ENCODE assay signal across 8 cellular contexts in the genomic region with DNA sequence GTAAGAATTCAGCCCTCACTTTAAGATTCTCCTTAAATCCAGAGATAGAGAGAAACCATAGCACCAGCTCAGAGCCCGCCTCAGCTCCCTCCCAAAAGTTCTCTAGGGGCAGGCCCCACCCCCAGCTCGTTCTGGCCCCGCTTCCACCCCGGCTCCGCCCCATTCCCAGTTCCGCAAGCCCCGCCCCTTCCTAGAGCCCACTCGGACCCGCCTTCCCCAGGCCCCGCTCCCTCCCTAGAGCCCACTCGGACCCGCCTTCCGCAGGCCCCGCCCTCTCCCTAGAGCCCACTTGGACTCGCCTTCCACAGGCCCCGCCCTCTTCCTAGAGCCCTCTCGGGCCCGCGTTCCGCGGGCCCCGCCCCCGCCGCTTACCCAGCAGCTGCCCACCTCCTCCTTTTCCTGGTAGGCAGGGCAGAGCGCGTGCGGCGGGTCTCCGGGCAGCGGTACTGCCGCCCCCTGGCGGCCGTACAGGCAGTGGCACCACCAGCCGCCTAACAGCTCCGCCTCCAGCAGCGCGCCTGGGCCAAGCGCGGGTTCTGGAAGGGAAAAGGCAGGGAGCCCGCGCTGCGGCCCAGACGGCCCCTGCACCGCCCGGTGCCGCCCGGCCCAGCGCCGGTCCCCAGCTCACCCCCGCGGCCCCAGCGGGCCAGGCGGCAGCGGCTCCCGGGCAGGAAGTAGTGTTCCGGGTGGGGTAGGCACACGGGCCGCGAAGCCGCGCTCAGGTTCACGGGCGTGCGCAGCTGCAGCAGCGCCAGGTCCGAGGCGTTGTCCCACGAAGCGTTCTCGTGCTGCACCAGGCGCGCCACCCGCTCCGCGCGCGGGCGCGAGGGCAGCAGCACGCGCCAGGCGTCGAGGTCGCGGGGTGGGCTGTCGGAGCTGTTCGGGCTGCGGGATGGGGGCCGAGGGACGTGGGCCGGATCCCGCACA. TPM values are rescaled to one million over a fixed set of nuclear protein-coding genes. Genes with fewer than 3 reads are reported as not detected.
DNase-seq lines count a peak whose midpoint lies in the region; ATAC-seq and TF ChIP-seq lines count a peak whose summit lies in the region.

No MANE protein-coding gene starts in this region.

- H3K27ac Mint-ChIP-seq in T-helper 17 cell = peak overlapping the region; percentile 6

- peaks cover 10% of the 10 kb centered on the region for H3K27me3 Mint-ChIP-seq in T-helper 17 cell

- H3K4me1 ChIP-seq in right cardiac atrium (ENCODE audit: control insufficient read depth, insufficient read depth, low read length) = peaks cover 11% of the 10 kb centered on the region
- H3K4me1 ChIP-seq in vagina = peaks cover 39% of the 10 kb centered on the region

- H3K4me3 Mint-ChIP-seq in T-helper 17 cell = peak overlapping the region; percentile 68

- peaks cover 6% of the 10 kb centered on the region for H3K4me1 Mint-ChIP-seq in T-helper 17 cell

- H3K4me3 ChIP-seq in right cardiac atrium (ENCODE audit: low read length) (peak overlapping the region; percentile 26), vagina (peak overlapping the region; percentile 51 to 70)

- WGBS in right cardiac atrium = 3% methylated on average over 92 of the region's 92 CpGs

- intact Hi-C loops in right cardiac atrium (cut with DNase I) (loop anchor here in 1 of 4 donors (10.0 kb wide), 1 partner anchor 158 kb away; the partner anchor contains the start of gene HSD3B7), vagina (cut with DNase I) (loop anchor here (2.0 to 10.0 kb wide), 4 partner anchors 36 to 155 kb away; partner anchors contain the start of genes HSD3B7, PRSS53 and STX4)

- TF ChIP-seq POLR2A in vagina (IDR thresholded peaks at IDR 0.05) = peak in 1 of 2 donors; percentile 18

- no peaks in the 10 kb centered on the region for H3K36me3 Mint-ChIP-seq in T-helper 17 cell (ENCODE audit: low read depth)

- H3K9me3 ChIP-seq in T-helper 17 cell (ENCODE audit: control insufficient read depth, low read length, poor library complexity, severe bottlenecking) (no peaks in the 10 kb centered on the region), right cardiac atrium (ENCODE audit: control insufficient read depth, low read length) (no peaks in the 10 kb centered on the region), vagina (no peaks in the 10 kb centered on the region)

- peak overlapping the region; percentile 43 for H3K27ac ChIP-seq in right cardiac atrium (ENCODE audit: low read length)
- peak overlapping the region; percentile 87 for H3K27ac ChIP-seq in vagina

- TF ChIP-seq CTCF in vagina (IDR thresholded peaks at IDR 0.05) = peak; percentile 96 to 97 (median 97)

- DNase-seq in NCI-H1694 treated with DMSO at 0.1 percent for 48 hours (lab: John Stamatoyannopoulos, UW) (peak; percentile 91), T-helper 17 cell (peak; percentile 89 to 96 (median 95)), anterior cingulate cortex (lab: John Stamatoyannopoulos, UW) (peak; percentile 32 to 99 (median 97)), right cardiac atrium (peak; percentile 99 to 100 (median 99)), putamen (ENCODE audit: low spot score) (peak; percentile 97), vagina (ENCODE audit: extremely low spot score in 2 of 2) (peak; percentile 99 to 100)

- no peaks in the 10 kb centered on the region for H3K36me3 ChIP-seq in vagina

- H3K27me3 ChIP-seq in right cardiac atrium (ENCODE audit: control insufficient read depth, insufficient read depth) (no peaks in the 10 kb centered on the region), vagina (no peaks in the 10 kb centered on the region)

- ATAC-seq in GM18498 (IDR thresholded peaks at IDR 0.05; ENCODE audit: unreplicated experiment) = peak; percentile 93
- ATAC-seq in HG02943 (IDR thresholded peaks at IDR 0.05; ENCODE audit: low read depth, unreplicated experiment) = peak; percentile 86
- peak; percentile 89 for ATAC-seq in T-helper 17 cell
- peak; percentile 96 to 97 for ATAC-seq in right cardiac atrium

RNA-seq across cellular contexts. Expression of gene PRSS8, which starts 6.8 kb away (rescaled TPM):
- not detected for total RNA-seq in T-helper 17 cell
- under 1 TPM in 2 of 4 donors, not detected in 2; 0.15 to 0.40 TPM for total RNA-seq in right cardiac atrium
- 0.41 TPM for polyA plus RNA-seq in right cardiac atrium
- 26.0 TPM for total RNA-seq in vagina

RNA-seq across cellular contexts. Expression of gene PRSS36, which starts 7.5 kb away (rescaled TPM):
- total RNA-seq in T-helper 17 cell (under 1 TPM; 0.10 to 0.47 TPM), right cardiac atrium (1 to 10 TPM; 1.3 to 2.2 (median 1.8) TPM), vagina (1.2 TPM)
- polyA plus RNA-seq in right cardiac atrium = 1.1 TPM

RNA-seq across cellular contexts. Expression of gene KAT8, which starts 24.9 kb away (rescaled TPM):
- total RNA-seq in T-helper 17 cell (10 to 100 TPM; 86.7 to 97.6 TPM), right cardiac atrium (10 to 100 TPM; 72.3 to 76.4 (median 75.2) TPM), vagina (76.6 TPM)
- polyA plus RNA-seq in right cardiac atrium = 77.0 TPM

RNA-seq across cellular contexts. Expression of gene BCKDK, which starts 34.2 kb away (rescaled TPM):
- total RNA-seq in T-helper 17 cell (1 to 10 TPM; 8.5 to 9.9 TPM), right cardiac atrium (10 to 100 TPM; 43.8 to 50.8 (median 48.3) TPM), vagina (48.9 TPM)
- polyA plus RNA-seq in right cardiac atrium = 42.2 TPM

RNA-seq across cellular contexts. Expression of gene FUS, which starts 37.6 kb away (rescaled TPM):
- total RNA-seq in T-helper 17 cell (100 to 1,000 TPM; 910 to 947 TPM), right cardiac atrium (100 to 1,000 TPM; 112 to 172 (median 138) TPM), vagina (74.2 TPM)
- polyA plus RNA-seq in right cardiac atrium = 153 TPM

Comparison
In these comparisons a context has a peak if more than half of its experiments do, and no peak if none do; other contexts are left out.
1. Peak in every context shown above with its lines: DNase-seq, ATAC-seq, H3K4me3 ChIP-seq and H3K27ac ChIP-seq.
2. RNA of gene PRSS8, which starts 6.8 kb away (total RNA-seq): 26.0 TPM in vagina (single experiment); 0.15 to 0.40 TPM in right cardiac atrium and not detected in T-helper 17 cell; every median in the first group is over 10 times any median in the second.